Comparison of ENCODE assay signal across 1 cellular context in the genomic region with DNA sequence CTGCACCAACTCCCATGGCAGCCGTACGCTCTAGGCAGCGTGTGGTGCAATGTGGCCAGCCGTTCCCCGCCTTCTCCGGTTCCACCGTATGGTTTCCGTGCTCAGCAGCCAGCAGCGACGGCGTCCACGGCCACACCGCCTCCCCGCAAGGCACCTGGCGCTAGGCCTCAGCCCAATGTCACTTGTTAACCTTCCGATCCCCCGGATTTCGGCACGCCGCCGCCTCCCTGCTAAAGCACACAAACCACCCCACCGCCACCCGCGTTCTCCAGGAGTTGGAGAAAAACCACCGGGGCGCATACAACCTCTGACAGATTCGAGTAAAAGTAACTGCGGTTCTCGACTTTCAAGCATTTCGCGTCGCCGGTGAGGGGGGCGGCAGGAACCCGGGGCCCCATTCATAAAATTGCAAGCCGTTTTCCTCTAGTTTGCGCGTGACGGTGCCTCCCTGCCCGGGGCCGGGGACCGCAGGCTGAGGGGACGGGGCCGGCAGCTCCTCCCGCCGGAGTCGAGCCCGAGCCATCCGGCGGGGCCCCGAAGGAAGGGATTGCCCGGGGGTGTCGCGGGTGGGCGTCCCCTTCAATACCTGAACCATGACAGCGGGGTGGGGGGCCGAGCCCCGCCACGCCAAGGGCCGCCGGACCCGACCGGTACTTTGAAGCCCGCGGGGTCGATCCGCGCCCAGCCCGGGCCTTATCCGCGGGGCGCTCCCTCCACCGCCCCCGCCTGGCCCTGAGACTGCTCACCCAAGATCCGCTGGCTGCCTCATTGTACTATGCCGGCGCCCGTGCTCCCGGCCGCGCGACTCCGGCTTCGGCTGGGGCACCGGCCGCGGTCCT.
TF ChIP-seq lines count a peak whose summit lies in the region.

A gene with protein sequence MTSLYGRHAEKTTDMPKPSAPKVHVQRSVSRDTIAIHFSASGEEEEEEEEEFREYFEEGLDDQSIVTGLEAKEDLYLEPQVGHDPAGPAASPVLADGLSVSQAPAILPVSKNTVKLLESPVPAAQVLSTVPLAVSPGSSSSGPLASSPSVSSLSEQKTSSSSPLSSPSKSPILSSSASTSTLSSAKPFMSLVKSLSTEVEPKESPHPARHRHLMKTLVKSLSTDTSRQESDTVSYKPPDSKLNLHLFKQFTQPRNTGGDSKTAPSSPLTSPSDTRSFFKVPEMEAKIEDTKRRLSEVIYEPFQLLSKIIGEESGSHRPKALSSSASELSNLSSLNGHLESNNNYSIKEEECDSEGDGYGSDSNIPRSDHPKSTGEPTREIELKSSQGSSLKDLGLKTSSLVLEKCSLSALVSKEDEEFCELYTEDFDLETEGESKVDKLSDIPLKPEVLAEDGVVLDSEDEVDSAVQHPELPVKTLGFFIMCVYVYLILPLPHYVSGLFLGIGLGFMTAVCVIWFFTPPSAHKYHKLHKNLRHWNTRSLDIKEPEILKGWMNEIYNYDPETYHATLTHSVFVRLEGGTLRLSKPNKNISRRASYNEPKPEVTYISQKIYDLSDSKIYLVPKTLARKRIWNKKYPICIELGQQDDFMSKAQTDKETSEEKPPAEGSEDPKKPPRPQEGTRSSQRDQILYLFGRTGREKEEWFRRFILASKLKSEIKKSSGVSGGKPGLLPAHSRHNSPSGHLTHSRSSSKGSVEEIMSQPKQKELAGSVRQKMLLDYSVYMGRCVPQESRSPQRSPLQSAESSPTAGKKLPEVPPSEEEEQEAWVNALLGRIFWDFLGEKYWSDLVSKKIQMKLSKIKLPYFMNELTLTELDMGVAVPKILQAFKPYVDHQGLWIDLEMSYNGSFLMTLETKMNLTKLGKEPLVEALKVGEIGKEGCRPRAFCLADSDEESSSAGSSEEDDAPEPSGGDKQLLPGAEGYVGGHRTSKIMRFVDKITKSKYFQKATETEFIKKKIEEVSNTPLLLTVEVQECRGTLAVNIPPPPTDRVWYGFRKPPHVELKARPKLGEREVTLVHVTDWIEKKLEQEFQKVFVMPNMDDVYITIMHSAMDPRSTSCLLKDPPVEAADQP (minus strand): TSS at position 839 of the 839 bp plus-strand sequence. CDS start 49,043 bp downstream, outside the sequence.

TF ChIP-seq in HepG2, 621 proteins besides CTCF, POLR2A, EP300 and RAD21 (continued from another document and continues in another):
- TF ChIP-seq, protein P1, sequence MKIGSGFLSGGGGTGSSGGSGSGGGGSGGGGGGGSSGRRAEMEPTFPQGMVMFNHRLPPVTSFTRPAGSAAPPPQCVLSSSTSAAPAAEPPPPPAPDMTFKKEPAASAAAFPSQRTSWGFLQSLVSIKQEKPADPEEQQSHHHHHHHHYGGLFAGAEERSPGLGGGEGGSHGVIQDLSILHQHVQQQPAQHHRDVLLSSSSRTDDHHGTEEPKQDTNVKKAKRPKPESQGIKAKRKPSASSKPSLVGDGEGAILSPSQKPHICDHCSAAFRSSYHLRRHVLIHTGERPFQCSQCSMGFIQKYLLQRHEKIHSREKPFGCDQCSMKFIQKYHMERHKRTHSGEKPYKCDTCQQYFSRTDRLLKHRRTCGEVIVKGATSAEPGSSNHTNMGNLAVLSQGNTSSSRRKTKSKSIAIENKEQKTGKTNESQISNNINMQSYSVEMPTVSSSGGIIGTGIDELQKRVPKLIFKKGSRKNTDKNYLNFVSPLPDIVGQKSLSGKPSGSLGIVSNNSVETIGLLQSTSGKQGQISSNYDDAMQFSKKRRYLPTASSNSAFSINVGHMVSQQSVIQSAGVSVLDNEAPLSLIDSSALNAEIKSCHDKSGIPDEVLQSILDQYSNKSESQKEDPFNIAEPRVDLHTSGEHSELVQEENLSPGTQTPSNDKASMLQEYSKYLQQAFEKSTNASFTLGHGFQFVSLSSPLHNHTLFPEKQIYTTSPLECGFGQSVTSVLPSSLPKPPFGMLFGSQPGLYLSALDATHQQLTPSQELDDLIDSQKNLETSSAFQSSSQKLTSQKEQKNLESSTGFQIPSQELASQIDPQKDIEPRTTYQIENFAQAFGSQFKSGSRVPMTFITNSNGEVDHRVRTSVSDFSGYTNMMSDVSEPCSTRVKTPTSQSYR (CRISPR knock-in tag; IDR thresholded peaks at IDR 0.05; ENCODE audit: borderline replicate concordance), result peak; percentile 42
- no peak; the same call in 1 of the 2 replicates for TF ChIP-seq ZNF776 (CRISPR knock-in tag; IDR thresholded peaks at IDR 0.05)
- TF ChIP-seq, protein P2, sequence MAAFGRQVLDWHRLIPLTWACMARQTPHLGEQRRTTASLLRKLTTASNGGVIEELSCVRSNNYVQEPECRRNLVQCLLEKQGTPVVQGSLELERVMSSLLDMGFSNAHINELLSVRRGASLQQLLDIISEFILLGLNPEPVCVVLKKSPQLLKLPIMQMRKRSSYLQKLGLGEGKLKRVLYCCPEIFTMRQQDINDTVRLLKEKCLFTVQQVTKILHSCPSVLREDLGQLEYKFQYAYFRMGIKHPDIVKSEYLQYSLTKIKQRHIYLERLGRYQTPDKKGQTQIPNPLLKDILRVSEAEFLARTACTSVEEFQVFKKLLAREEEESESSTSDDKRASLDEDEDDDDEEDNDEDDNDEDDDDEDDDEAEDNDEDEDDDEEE (CRISPR knock-in tag; IDR thresholded peaks at IDR 0.05), result no peak
- peak; percentile 50 for TF ChIP-seq XRCC5 (optimal IDR thresholded peaks at IDR 0.05; ENCODE audit: low read length)
- no peak for TF ChIP-seq ZFP1 (CRISPR knock-in tag; IDR thresholded peaks at IDR 0.05)
- TF ChIP-seq, protein P3, sequence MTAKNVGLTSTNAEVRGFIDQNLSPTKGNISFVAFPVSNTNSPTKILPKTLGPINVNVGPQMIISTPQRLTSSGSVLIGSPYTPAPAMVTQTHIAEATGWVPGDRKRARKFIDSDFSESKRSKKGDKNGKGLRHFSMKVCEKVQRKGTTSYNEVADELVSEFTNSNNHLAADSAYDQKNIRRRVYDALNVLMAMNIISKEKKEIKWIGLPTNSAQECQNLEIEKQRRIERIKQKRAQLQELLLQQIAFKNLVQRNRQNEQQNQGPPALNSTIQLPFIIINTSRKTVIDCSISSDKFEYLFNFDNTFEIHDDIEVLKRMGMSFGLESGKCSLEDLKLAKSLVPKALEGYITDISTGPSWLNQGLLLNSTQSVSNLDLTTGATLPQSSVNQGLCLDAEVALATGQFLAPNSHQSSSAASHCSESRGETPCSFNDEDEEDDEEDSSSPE (CRISPR knock-in tag; IDR thresholded peaks at IDR 0.05), result no peak
- TF ChIP-seq, protein P4, sequence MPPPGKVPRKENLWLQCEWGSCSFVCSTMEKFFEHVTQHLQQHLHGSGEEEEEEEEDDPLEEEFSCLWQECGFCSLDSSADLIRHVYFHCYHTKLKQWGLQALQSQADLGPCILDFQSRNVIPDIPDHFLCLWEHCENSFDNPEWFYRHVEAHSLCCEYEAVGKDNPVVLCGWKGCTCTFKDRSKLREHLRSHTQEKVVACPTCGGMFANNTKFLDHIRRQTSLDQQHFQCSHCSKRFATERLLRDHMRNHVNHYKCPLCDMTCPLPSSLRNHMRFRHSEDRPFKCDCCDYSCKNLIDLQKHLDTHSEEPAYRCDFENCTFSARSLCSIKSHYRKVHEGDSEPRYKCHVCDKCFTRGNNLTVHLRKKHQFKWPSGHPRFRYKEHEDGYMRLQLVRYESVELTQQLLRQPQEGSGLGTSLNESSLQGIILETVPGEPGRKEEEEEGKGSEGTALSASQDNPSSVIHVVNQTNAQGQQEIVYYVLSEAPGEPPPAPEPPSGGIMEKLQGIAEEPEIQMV (CRISPR knock-in tag; IDR thresholded peaks at IDR 0.05; ENCODE audit: low read depth), result peak; percentile 57; the same call in 1 of the 2 replicates
- TF ChIP-seq REPIN1 (CRISPR knock-in tag; IDR thresholded peaks at IDR 0.05; ENCODE audit: borderline replicate concordance, low read depth), result peak; percentile 39; the same call in 1 of the 2 replicates
- TF ChIP-seq PHB2 (IDR thresholded peaks at IDR 0.05; ENCODE audit: partially characterized antibody), result no peak
- TF ChIP-seq NR3C1 (CRISPR knock-in tag; IDR thresholded peaks at IDR 0.05), result no peak
- no peak for TF ChIP-seq NCOA5 (CRISPR knock-in tag; IDR thresholded peaks at IDR 0.05)
- TF ChIP-seq KMT2A (CRISPR knock-in tag; IDR thresholded peaks at IDR 0.05), result peak; percentile 78; the same call in 1 of the 2 replicates
- no peak for TF ChIP-seq NFYC (CRISPR knock-in tag; IDR thresholded peaks at IDR 0.05)
- TF ChIP-seq RARG (CRISPR knock-in tag; IDR thresholded peaks at IDR 0.05; ENCODE audit: low read depth), result no peak
- no peak for TF ChIP-seq ELF3 (CRISPR knock-in tag; IDR thresholded peaks at IDR 0.05)
- TF ChIP-seq SAP130 (CRISPR knock-in tag; IDR thresholded peaks at IDR 0.05; ENCODE audit: low read depth), result peak; percentile 85
- TF ChIP-seq IKZF1 (IDR thresholded peaks at IDR 0.05), result no peak
- TF ChIP-seq, protein P5, sequence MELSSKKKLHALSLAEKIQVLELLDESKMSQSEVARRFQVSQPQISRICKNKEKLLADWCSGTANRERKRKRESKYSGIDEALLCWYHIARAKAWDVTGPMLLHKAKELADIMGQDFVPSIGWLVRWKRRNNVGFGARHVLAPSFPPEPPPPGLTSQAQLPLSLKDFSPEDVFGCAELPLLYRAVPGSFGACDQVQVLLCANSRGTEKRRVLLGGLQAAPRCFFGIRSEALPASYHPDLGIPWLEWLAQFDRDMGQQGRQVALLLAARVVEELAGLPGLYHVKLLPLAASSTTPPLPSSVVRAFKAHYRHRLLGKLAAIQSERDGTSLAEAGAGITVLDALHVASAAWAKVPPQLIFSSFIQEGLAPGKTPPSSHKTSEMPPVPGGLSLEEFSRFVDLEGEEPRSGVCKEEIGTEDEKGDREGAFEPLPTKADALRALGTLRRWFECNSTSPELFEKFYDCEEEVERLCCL (CRISPR knock-in tag; IDR thresholded peaks at IDR 0.05; ENCODE audit: borderline replicate concordance), result peak; percentile 64; the same call in 1 of the 2 replicates
- TF ChIP-seq STAG1 (CRISPR knock-in tag; IDR thresholded peaks at IDR 0.05), result no peak; the same call in 1 of the 2 replicates
- 0 out of 2 replicates have a peak, but pooled peaks have one; percentile 44 for TF ChIP-seq ZNF264 (CRISPR knock-in tag; IDR thresholded peaks at IDR 0.05)
- TF ChIP-seq, protein P6, sequence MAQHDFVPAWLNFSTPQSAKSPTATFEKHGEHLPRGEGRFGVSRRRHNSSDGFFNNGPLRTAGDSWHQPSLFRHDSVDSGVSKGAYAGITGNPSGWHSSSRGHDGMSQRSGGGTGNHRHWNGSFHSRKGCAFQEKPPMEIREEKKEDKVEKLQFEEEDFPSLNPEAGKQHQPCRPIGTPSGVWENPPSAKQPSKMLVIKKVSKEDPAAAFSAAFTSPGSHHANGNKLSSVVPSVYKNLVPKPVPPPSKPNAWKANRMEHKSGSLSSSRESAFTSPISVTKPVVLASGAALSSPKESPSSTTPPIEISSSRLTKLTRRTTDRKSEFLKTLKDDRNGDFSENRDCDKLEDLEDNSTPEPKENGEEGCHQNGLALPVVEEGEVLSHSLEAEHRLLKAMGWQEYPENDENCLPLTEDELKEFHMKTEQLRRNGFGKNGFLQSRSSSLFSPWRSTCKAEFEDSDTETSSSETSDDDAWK (CRISPR knock-in tag; IDR thresholded peaks at IDR 0.05), result no peak
- TF ChIP-seq, protein P7, sequence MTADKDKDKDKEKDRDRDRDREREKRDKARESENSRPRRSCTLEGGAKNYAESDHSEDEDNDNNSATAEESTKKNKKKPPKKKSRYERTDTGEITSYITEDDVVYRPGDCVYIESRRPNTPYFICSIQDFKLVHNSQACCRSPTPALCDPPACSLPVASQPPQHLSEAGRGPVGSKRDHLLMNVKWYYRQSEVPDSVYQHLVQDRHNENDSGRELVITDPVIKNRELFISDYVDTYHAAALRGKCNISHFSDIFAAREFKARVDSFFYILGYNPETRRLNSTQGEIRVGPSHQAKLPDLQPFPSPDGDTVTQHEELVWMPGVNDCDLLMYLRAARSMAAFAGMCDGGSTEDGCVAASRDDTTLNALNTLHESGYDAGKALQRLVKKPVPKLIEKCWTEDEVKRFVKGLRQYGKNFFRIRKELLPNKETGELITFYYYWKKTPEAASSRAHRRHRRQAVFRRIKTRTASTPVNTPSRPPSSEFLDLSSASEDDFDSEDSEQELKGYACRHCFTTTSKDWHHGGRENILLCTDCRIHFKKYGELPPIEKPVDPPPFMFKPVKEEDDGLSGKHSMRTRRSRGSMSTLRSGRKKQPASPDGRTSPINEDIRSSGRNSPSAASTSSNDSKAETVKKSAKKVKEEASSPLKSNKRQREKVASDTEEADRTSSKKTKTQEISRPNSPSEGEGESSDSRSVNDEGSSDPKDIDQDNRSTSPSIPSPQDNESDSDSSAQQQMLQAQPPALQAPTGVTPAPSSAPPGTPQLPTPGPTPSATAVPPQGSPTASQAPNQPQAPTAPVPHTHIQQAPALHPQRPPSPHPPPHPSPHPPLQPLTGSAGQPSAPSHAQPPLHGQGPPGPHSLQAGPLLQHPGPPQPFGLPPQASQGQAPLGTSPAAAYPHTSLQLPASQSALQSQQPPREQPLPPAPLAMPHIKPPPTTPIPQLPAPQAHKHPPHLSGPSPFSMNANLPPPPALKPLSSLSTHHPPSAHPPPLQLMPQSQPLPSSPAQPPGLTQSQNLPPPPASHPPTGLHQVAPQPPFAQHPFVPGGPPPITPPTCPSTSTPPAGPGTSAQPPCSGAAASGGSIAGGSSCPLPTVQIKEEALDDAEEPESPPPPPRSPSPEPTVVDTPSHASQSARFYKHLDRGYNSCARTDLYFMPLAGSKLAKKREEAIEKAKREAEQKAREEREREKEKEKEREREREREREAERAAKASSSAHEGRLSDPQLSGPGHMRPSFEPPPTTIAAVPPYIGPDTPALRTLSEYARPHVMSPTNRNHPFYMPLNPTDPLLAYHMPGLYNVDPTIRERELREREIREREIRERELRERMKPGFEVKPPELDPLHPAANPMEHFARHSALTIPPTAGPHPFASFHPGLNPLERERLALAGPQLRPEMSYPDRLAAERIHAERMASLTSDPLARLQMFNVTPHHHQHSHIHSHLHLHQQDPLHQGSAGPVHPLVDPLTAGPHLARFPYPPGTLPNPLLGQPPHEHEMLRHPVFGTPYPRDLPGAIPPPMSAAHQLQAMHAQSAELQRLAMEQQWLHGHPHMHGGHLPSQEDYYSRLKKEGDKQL (CRISPR knock-in tag; IDR thresholded peaks at IDR 0.05; ENCODE audit: low read depth), result no peak
